In the genomic region with DNA sequence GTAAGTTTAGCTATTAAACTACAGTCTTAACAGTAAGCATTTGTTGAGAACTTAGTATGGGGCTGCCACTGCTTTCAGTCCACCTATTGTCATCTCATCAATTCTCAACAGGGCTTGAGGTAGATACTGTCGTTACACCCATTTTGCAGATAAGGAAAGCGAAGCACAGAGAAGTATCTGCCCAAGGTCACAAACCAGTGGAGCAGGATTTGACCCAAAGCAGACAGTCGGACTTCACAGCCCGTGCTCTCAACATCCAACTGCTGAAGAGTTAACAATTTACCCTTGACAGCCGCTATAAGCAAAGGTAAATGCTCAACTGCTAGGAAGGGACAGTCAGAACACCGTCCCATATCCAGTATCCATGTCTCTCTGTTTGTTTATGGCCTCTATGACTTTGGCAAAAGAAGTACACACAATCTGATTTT, we compare ENCODE assay signal across 8 cellular contexts. TPM values are rescaled to one million over a fixed set of nuclear protein-coding genes. Genes with fewer than 3 reads are reported as not detected.
DNase-seq lines count a peak whose midpoint lies in the region; ATAC-seq lines count a peak whose summit lies in the region.

No MANE protein-coding gene starts in this region.

- H3K27ac Mint-ChIP-seq in activated naive CD4-positive, alpha-beta T cell treated with anti-CD3 and anti-CD28 coated beads for 36 hours: peak overlapping the region; percentile 90
- peak overlapping the region; percentile 89 to 91 for H3K27ac Mint-ChIP-seq in effector memory CD8-positive, alpha-beta T cell

- no peak for ATAC-seq in effector memory CD8-positive, alpha-beta T cell (replicated peaks)
- ATAC-seq in HG02678 (IDR thresholded peaks at IDR 0.05; ENCODE audit: unreplicated experiment) (no peak), GM18870 (IDR thresholded peaks at IDR 0.05; ENCODE audit: unreplicated experiment) (no peak)

- peak; percentile 9 for DNase-seq in activated naive CD4-positive, alpha-beta T cell treated with anti-CD3 and anti-CD28 coated beads for 36 hours
- DNase-seq in activated naive CD4-positive, alpha-beta T cell treated with Interleukin-2 at 50 U/mL for 16 hours: no peak
- DNase-seq in SK-N-DZ (ENCODE audit: low spot score) (peak; percentile 45), myocyte (ENCODE audit: low read depth) (peak; percentile 37), AG08395 (ENCODE audit: low spot score) (no peak)
- no peak for DNase-seq in effector memory CD8-positive, alpha-beta T cell

- H3K4me1 Mint-ChIP-seq in activated naive CD4-positive, alpha-beta T cell treated with anti-CD3 and anti-CD28 coated beads for 36 hours (ENCODE audit: low read depth): peaks cover 35% of the 10 kb centered on the region
- peaks cover 28 to 36% of the 10 kb centered on the region in 2 donors for H3K4me1 Mint-ChIP-seq in effector memory CD8-positive, alpha-beta T cell (ENCODE audit: low read depth in 2 of 2)

- H3K4me3 Mint-ChIP-seq in activated naive CD4-positive, alpha-beta T cell treated with anti-CD3 and anti-CD28 coated beads for 36 hours: peak overlapping the region; percentile 89
- peak overlapping the region; percentile 86 to 91 for H3K4me3 Mint-ChIP-seq in effector memory CD8-positive, alpha-beta T cell

- H3K27me3 Mint-ChIP-seq in activated naive CD4-positive, alpha-beta T cell treated with anti-CD3 and anti-CD28 coated beads for 36 hours (ENCODE audit: low read depth): no peaks in the 10 kb centered on the region
- H3K27me3 Mint-ChIP-seq in effector memory CD8-positive, alpha-beta T cell: no peaks in the 10 kb centered on the region

- H3K36me3 Mint-ChIP-seq in activated naive CD4-positive, alpha-beta T cell treated with anti-CD3 and anti-CD28 coated beads for 36 hours (ENCODE audit: low read depth): peaks cover 4% of the 10 kb centered on the region
- peaks cover 14% of the 10 kb centered on the region for H3K36me3 Mint-ChIP-seq in effector memory CD8-positive, alpha-beta T cell (ENCODE audit: insufficient read depth)

- no peaks in the 10 kb centered on the region for H3K9me3 Mint-ChIP-seq in activated naive CD4-positive, alpha-beta T cell treated with anti-CD3 and anti-CD28 coated beads for 36 hours
- H3K9me3 Mint-ChIP-seq in effector memory CD8-positive, alpha-beta T cell: no peaks in the 10 kb centered on the region

- intact Hi-C loops in activated naive CD4-positive, alpha-beta T cell treated with anti-CD3 and anti-CD28 coated beads for 36 hours (cut with micrococcal nuclease): loop anchor here (10.0 kb wide), 1 partner anchor 1549 kb away; the partner anchor contains the start of gene C16orf87

- CTCF ChIA-PET in activated naive CD4-positive, alpha-beta T cell treated with anti-CD3 and anti-CD28 coated beads for 36 hours (lab: Charles Lee): interaction anchor here (1.1 to 1.8 kb wide), 4 partner anchors 15 to 240 kb away, joined by 4 to 6 read pairs (median 5); no protein-coding TSS in a partner anchor

RNA-seq across cellular contexts. Expression of gene SIAH1, which starts 1.3 kb away (rescaled TPM):
- 10 to 100 TPM; 13.7 to 14.6 TPM for total RNA-seq in activated naive CD4-positive, alpha-beta T cell treated with anti-CD3 and anti-CD28 coated beads for 36 hours
- 37.5 and 38.5 TPM in 2 replicates for polyA plus RNA-seq in SK-N-DZ (2014; cell fraction: cytosol; rRNA removed)
- polyA plus RNA-seq in SK-N-DZ (2014; cell fraction: nucleus; rRNA removed): 23.2 and 24.9 TPM in 2 replicates
- 24.6 and 26.6 TPM in 2 replicates for total RNA-seq in myocyte
- 16.0 TPM for polyA plus RNA-seq in myocyte (2012)

Comparison
In these comparisons a context has a peak if more than half of its experiments do, and no peak if none do; other contexts are left out.
1. DNase-seq: peak in activated naive CD4-positive, alpha-beta T cell treated with anti-CD3 and anti-CD28 coated beads for 36 hours (single experiment), SK-N-DZ (single experiment) and myocyte (single experiment); none in activated naive CD4-positive, alpha-beta T cell treated with Interleukin-2 at 50 U/mL for 16 hours (single experiment), effector memory CD8-positive, alpha-beta T cell (0 of 3) and AG08395 (single experiment).